In genomic region chr1:150974580-150975478, GRCh38 we compare ENCODE assay signal across 8 cellular contexts. TPM values are rescaled to one million over a fixed set of nuclear protein-coding genes. Genes with fewer than 3 reads are reported as not detected.
DNase-seq lines count a peak whose midpoint lies in the region; ATAC-seq, FAIRE-seq and TF ChIP-seq lines count a peak whose summit lies in the region.

TSS of gene CERS2 (minus strand) at chr1:150974835. CDS start at chr1:150969090, 5,745 bp downstream.

- H3K9me3 ChIP-seq in Karpas-422 (ENCODE audit: low read length), result no peaks in the 10 kb centered on the region
- no peaks in the 10 kb centered on the region for H3K9me3 ChIP-seq in pancreas
- H3K9me3 ChIP-seq in tibial artery, result no peaks in the 10 kb centered on the region

- H3K79me2 ChIP-seq in Karpas-422 (ENCODE audit: low read length), result peaks cover 43% of the 10 kb centered on the region

- intact Hi-C loops in head of caudate nucleus (cut with DNase I), result loop anchor here (10.0 kb wide), 2 partner anchors 50 to 100 kb away; partner anchors contain the start of genes ARNT and SETDB1
- intact Hi-C loops in pancreas (cut with DNase I), result no loop called here
- intact Hi-C loops in tibial artery (cut with DNase I; ENCODE audit: low total_unique reads), result loop anchor here (5.0 to 10.0 kb wide), 3 partner anchors 48 to 410 kb away; partner anchors contain the start of gene SETDB1

- FAIRE-seq in D721Med (lab: Jason Lieb, UNC), result no peak
- FAIRE-seq in pancreas (lab: Jason Lieb, UNC), result no peak

- peaks cover 23% of the 10 kb centered on the region for H3K36me3 Mint-ChIP-seq in activated naive CD8-positive, alpha-beta T cell treated with anti-CD3 and anti-CD28 coated beads for 36 hours

- H3K36me3 ChIP-seq in Karpas-422 (ENCODE audit: insufficient read depth, low read length) (peaks cover 5% of the 10 kb centered on the region; the same call in 1 of the 2 replicates), pancreas (no peaks in the 10 kb centered on the region), tibial artery (no peaks in the 10 kb centered on the region)

- peak within 1 kb of the TSS; percentile 74 for H3K4me3 ChIP-seq in Karpas-422 (ENCODE audit: low read length)
- peak within 1 kb of the TSS; percentile 72 to 86 (median 76) for H3K4me3 ChIP-seq in pancreas
- H3K4me3 ChIP-seq in tibial artery, result peak within 1 kb of the TSS; percentile 78 to 81

- 5 to 16% methylated on average over 45 to 106 of the region's 106 CpGs for WGBS in pancreas, 2 donors

- ATAC-seq in GM21526 (IDR thresholded peaks at IDR 0.05; ENCODE audit: low FRiP score, unreplicated experiment) (peak; percentile 41), SK-N-SH treated with all-trans-retinoic acid at 6 μM for 48 hours (peak; percentile 65), pancreas (peak; percentile 54 to 78 (median 71))

- no peaks in the 10 kb centered on the region for H3K27me3 Mint-ChIP-seq in activated naive CD8-positive, alpha-beta T cell treated with anti-CD3 and anti-CD28 coated beads for 36 hours

- peak within 1 kb of the TSS; percentile 89 for H3K27ac Mint-ChIP-seq in activated naive CD8-positive, alpha-beta T cell treated with anti-CD3 and anti-CD28 coated beads for 36 hours

- peak; percentile 97 for DNase-seq in D721Med (ENCODE audit: insufficient read length, low spot score)
- DNase-seq in Karpas-422, result peak; percentile 89
- DNase-seq in activated naive CD8-positive, alpha-beta T cell treated with anti-CD3 and anti-CD28 coated beads for 36 hours, result peak; percentile 80
- DNase-seq in head of caudate nucleus, result peak in 40 of 42 donors; percentile 43 to 89 (median 77)
- DNase-seq in pancreas, result peak; percentile 83 to 95 (median 88)
- DNase-seq in tibial artery, result peak; percentile 76 to 92

- peak within 1 kb of the TSS; percentile 82 for H3K9ac ChIP-seq in Karpas-422 (ENCODE audit: low read length)

- H3K27ac ChIP-seq in Karpas-422 (ENCODE audit: low read length) (peak within 1 kb of the TSS; percentile 80), pancreas (peak within 1 kb of the TSS; percentile 82 to 91 (median 89)), tibial artery (peak within 1 kb of the TSS; percentile 98)

- peaks cover 62% of the 10 kb centered on the region for H3K4me1 Mint-ChIP-seq in activated naive CD8-positive, alpha-beta T cell treated with anti-CD3 and anti-CD28 coated beads for 36 hours

- peak within 1 kb of the TSS; percentile 92 for H3K4me3 Mint-ChIP-seq in activated naive CD8-positive, alpha-beta T cell treated with anti-CD3 and anti-CD28 coated beads for 36 hours

- peaks cover 56% of the 10 kb centered on the region for H3K4me1 ChIP-seq in Karpas-422 (ENCODE audit: low read length)
- H3K4me1 ChIP-seq in pancreas, result peaks cover 19 to 43% (median 23%) of the 10 kb centered on the region in 3 donors
- H3K4me1 ChIP-seq in tibial artery, result peaks cover 0 to 82% (median 72%) of the 10 kb centered on the region in 4 donors

- H2AFZ ChIP-seq in Karpas-422 (ENCODE audit: low read length), result no peak within 1 kb of the TSS; the same call in 1 of the 2 replicates

- no peaks in the 10 kb centered on the region for H3K27me3 ChIP-seq in Karpas-422 (ENCODE audit: low read length)
- no peaks in the 10 kb centered on the region for H3K27me3 ChIP-seq in pancreas
- no peaks in the 10 kb centered on the region for H3K27me3 ChIP-seq in tibial artery

- H4K20me1 ChIP-seq in Karpas-422 (ENCODE audit: insufficient read depth, low read depth, low read length), result peaks cover 23% of the 10 kb centered on the region

- no peak for TF ChIP-seq CTCF in D721Med (IDR thresholded peaks at IDR 0.05; ENCODE audit: insufficient read depth, missing control alignments)
- no peak for TF ChIP-seq CTCF in pancreas (IDR thresholded peaks at IDR 0.05)
- no peak for TF ChIP-seq CTCF in tibial artery (IDR thresholded peaks at IDR 0.05)

- peak within 1 kb of the TSS; percentile 85 for H3K4me2 ChIP-seq in Karpas-422 (ENCODE audit: low read depth, low read length, poor library complexity, severe bottlenecking)

- H3K9me3 Mint-ChIP-seq in activated naive CD8-positive, alpha-beta T cell treated with anti-CD3 and anti-CD28 coated beads for 36 hours, result no peaks in the 10 kb centered on the region

- H3K9me2 ChIP-seq in Karpas-422 (replicated peaks; ENCODE audit: insufficient read depth, low read length), result no peaks in the 10 kb centered on the region

TF ChIP-seq in SK-N-SH treated with all-trans-retinoic acid at 6 μM for 48 hours, 23 proteins besides CTCF, POLR2A, EP300 and RAD21 (continues in another document):
- no peak for TF ChIP-seq CSRNP3 (CRISPR knock-in tag; IDR thresholded peaks at IDR 0.05)
- TF ChIP-seq POU6F1 (CRISPR knock-in tag; IDR thresholded peaks at IDR 0.05; ENCODE audit: borderline replicate concordance, low read depth), result no peak
- TF ChIP-seq RARB (CRISPR knock-in tag; IDR thresholded peaks at IDR 0.05), result no peak
- no peak for TF ChIP-seq ZFP3 (CRISPR knock-in tag; IDR thresholded peaks at IDR 0.05)
- no peak for TF ChIP-seq ZNF8 (CRISPR knock-in tag; IDR thresholded peaks at IDR 0.05)
- TF ChIP-seq PPARA (CRISPR knock-in tag; IDR thresholded peaks at IDR 0.05; ENCODE audit: borderline replicate concordance), result no peak
- TF ChIP-seq ARNTL (CRISPR knock-in tag; IDR thresholded peaks at IDR 0.05; ENCODE audit: borderline replicate concordance, low read depth), result no peak
- no peak for TF ChIP-seq ZNF70 (CRISPR knock-in tag; IDR thresholded peaks at IDR 0.05)
- no peak for TF ChIP-seq ESRRG (CRISPR knock-in tag; IDR thresholded peaks at IDR 0.05)
- no peak for TF ChIP-seq ZC3H10 (CRISPR knock-in tag; IDR thresholded peaks at IDR 0.05)
- TF ChIP-seq PATZ1 (CRISPR knock-in tag; IDR thresholded peaks at IDR 0.05; ENCODE audit: borderline replicate concordance), result no peak
- no peak for TF ChIP-seq TCF4 (CRISPR knock-in tag; IDR thresholded peaks at IDR 0.05; ENCODE audit: borderline replicate concordance)

RNA-seq across cellular contexts. Expression of gene CERS2, which starts in this region (rescaled TPM):
- total RNA-seq in Karpas-422 (2014; rRNA removed; shearing (Covaris generic); ENCODE audit: low replicate concordance), result 91.6 and 140 TPM in 2 replicates
- total RNA-seq in activated naive CD8-positive, alpha-beta T cell treated with anti-CD3 and anti-CD28 coated beads for 36 hours, result 100 to 1,000 TPM; 160 to 166 TPM
- total RNA-seq in pancreas, result 100 to 1,000 TPM in 3 of 6 donors, 10 to 100 TPM in 3; 75.0 to 155 (median 94.6) TPM
- 100 to 1,000 TPM; 112 to 122 TPM for polyA plus RNA-seq in pancreas

Comparison
In these comparisons a context has a peak if more than half of its experiments do, and no peak if none do; other contexts are left out.
1. Peak in every context shown above with its lines: DNase-seq, ATAC-seq, H3K4me3 ChIP-seq and H3K27ac ChIP-seq.
2. intact Hi-C loops: an anchor here in head of caudate nucleus (10.0 kb wide) and tibial artery (5.0 to 10.0 kb wide); none called in pancreas.